In genomic region chr3:187080799-187081450, GRCh38 we compare ENCODE assay signal across 19 cellular contexts.
"Had no signal": no experiment of that assay in that cellular context is flagged by ENCODE, and none has a peak within 500 bp of the region (broad histone marks: within the 10 kb centered on the region; RNA-seq: fewer than 3 reads in every experiment).

No MANE protein-coding gene starts in this region.

- H3K9me3 ChIP-seq: left lung had no signal

- H3K27me3 Mint-ChIP-seq: activated B cell treated with CpG ODN at 0.5 μM for 24 hours; activated naive CD8-positive, alpha-beta T cell treated with anti-CD3 and anti-CD28 coated beads, Interleukin-2, amount 50 U/mL, for 24 hours had no signal

- H3K9me3 Mint-ChIP-seq: activated B cell treated with CpG ODN at 0.5 μM for 24 hours; activated naive CD8-positive, alpha-beta T cell treated with anti-CD3 and anti-CD28 coated beads, Interleukin-2, amount 50 U/mL, for 24 hours; activated T-cell treated with anti-CD3 and anti-CD28 coated beads, Interleukin-2, amount 50 U/mL, for 4 hours had no signal

- H3K27ac Mint-ChIP-seq: activated B cell treated with CpG ODN at 0.5 μM for 24 hours; activated naive CD4-positive, alpha-beta T cell treated with anti-CD3 and anti-CD28 coated beads for 36 hours; activated naive CD8-positive, alpha-beta T cell treated with anti-CD3 and anti-CD28 coated beads, Interleukin-2, amount 50 U/mL, for 24 hours; brain; neural progenitor cell had no signal

- DNase-seq: activated B cell treated with CpG ODN at 0.5 μM for 24 hours; activated CD4-positive, alpha-beta T cell treated with anti-CD3 and anti-CD28 coated beads for 4 hours; activated CD4-positive, alpha-beta T cell treated with anti-CD3 and anti-CD28 coated beads, Interleukin-2, amount 50 U/mL, for 48 hours; activated CD8-positive, alpha-beta memory T cell treated with anti-CD3 and anti-CD28 coated beads, Interleukin-2, amount 50 U/mL, for 48 hours; activated effector memory CD4-positive, alpha-beta T cell treated with Interleukin-2 at 50 U/mL for 16 hours; activated naive CD4-positive, alpha-beta T cell treated with anti-CD3 and anti-CD28 coated beads for 36 hours; activated naive CD8-positive, alpha-beta T cell treated with anti-CD3 and anti-CD28 coated beads, Interleukin-2, amount 50 U/mL, for 24 hours; activated T-cell treated with anti-CD3 and anti-CD28 coated beads, Interleukin-2, amount 50 U/mL, for 4 hours; aorta; effector CD8-positive, alpha-beta T cell; foreskin keratinocyte; left lung; mammary epithelial cell; posterior cingulate gyrus; stimulated activated CD4-positive, alpha-beta T cell treated with anti-CD3 and anti-CD28 coated beads, Interleukin-4, amount 100 ng/mL, for 1 hour; stimulated activated naive CD4-positive, alpha-beta T cell treated with Interleukin-2 at 50 U/mL for 16 hours; T1000 had no signal

- H3K27me3 ChIP-seq: foreskin keratinocyte, left lung, neural progenitor cell had no signal

- H3K9ac ChIP-seq: neural progenitor cell had no signal

- H3K4me1 Mint-ChIP-seq: brain, neural progenitor cell had no signal

- H3K4me3 ChIP-seq: left lung, neural progenitor cell had no signal

- ATAC-seq: activated naive CD8-positive, alpha-beta T cell treated with anti-CD3 and anti-CD28 coated beads, Interleukin-2, amount 50 U/mL, for 24 hours; activated T-cell treated with anti-CD3 and anti-CD28 coated beads, Interleukin-2, amount 50 U/mL, for 4 hours; foreskin keratinocyte; left lung had no signal

- H2AFZ ChIP-seq: neural progenitor cell had no signal

- H3K4me1 ChIP-seq: foreskin keratinocyte, neural progenitor cell had no signal

- H3K27ac ChIP-seq: foreskin keratinocyte, left lung, neural progenitor cell had no signal

- H3K4me2 ChIP-seq: neural progenitor cell had no signal

- H3K4me3 Mint-ChIP-seq: activated B cell treated with CpG ODN at 0.5 μM for 24 hours; activated naive CD4-positive, alpha-beta T cell treated with anti-CD3 and anti-CD28 coated beads for 36 hours; activated naive CD8-positive, alpha-beta T cell treated with anti-CD3 and anti-CD28 coated beads, Interleukin-2, amount 50 U/mL, for 24 hours; activated T-cell treated with anti-CD3 and anti-CD28 coated beads, Interleukin-2, amount 50 U/mL, for 4 hours; brain; neural progenitor cell had no signal

- H3K36me3 ChIP-seq: neural progenitor cell had no signal
